Comparison of ENCODE assay signal across 1 cellular context in the genomic region with DNA sequence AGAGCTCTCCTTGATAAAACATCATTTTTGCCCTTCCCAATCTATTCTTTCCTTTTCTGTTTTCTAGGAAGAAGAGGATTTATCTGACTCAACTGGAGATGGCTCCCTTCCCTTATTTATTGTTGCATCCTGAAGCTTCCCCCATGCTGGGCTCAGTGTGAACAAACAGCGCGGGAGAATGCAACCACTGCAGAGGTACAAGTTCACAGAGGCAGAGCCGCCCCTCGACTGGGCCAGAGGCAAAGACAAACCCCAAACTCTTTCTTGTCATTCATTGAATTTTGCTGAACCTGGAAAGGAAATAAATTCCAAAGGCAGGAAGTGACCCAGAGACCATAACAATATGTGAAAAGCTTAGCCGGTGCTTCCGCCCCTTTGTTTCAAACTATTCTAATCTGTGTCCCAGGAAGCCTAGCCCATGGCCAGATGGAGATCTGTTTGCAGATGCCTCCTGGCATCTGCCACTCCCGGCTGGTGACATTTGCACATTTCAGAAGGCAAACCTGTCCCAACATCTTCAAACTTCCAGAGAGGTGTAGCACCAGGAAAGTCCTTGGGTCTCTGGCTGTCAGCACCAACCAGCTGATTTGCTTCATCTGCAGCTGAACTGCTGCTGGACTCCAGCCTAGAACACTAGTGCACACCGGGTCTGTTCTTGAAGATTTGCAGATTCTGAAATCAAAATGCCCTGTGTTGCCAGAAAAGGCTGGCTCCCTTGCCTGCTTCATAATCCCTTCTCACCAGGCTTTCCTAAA.
A peak's percentile ranks its signal among the peaks of the same experiment; 100 is the strongest.
TF ChIP-seq lines count a peak whose summit lies in the region.

No MANE protein-coding gene starts in this region.

TF ChIP-seq in HepG2, 621 proteins besides CTCF, POLR2A, EP300 and RAD21 (continued from another document):
- TF ChIP-seq, protein P1, sequence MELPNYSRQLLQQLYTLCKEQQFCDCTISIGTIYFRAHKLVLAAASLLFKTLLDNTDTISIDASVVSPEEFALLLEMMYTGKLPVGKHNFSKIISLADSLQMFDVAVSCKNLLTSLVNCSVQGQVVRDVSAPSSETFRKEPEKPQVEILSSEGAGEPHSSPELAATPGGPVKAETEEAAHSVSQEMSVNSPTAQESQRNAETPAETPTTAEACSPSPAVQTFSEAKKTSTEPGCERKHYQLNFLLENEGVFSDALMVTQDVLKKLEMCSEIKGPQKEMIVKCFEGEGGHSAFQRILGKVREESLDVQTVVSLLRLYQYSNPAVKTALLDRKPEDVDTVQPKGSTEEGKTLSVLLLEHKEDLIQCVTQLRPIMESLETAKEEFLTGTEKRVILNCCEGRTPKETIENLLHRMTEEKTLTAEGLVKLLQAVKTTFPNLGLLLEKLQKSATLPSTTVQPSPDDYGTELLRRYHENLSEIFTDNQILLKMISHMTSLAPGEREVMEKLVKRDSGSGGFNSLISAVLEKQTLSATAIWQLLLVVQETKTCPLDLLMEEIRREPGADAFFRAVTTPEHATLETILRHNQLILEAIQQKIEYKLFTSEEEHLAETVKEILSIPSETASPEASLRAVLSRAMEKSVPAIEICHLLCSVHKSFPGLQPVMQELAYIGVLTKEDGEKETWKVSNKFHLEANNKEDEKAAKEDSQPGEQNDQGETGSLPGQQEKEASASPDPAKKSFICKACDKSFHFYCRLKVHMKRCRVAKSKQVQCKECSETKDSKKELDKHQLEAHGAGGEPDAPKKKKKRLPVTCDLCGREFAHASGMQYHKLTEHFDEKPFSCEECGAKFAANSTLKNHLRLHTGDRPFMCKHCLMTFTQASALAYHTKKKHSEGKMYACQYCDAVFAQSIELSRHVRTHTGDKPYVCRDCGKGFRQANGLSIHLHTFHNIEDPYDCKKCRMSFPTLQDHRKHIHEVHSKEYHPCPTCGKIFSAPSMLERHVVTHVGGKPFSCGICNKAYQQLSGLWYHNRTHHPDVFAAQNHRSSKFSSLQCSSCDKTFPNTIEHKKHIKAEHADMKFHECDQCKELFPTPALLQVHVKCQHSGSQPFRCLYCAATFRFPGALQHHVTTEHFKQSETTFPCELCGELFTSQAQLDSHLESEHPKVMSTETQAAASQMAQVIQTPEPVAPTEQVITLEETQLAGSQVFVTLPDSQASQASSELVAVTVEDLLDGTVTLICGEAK (IDR thresholded peaks at IDR 0.05): no peak
- TF ChIP-seq, protein P1 (CRISPR knock-in tag; IDR thresholded peaks at IDR 0.05): no peak
- TF ChIP-seq ZNF143 (CRISPR knock-in tag; IDR thresholded peaks at IDR 0.05): peak; percentile 20; the same call in 1 of the 2 replicates
- TF ChIP-seq ZNF446 (CRISPR knock-in tag; IDR thresholded peaks at IDR 0.05): 0 out of 2 replicates have a peak, but pooled peaks have one; percentile 30
- TF ChIP-seq SIX1 (CRISPR knock-in tag; IDR thresholded peaks at IDR 0.05; ENCODE audit: borderline replicate concordance): 0 out of 2 replicates have a peak, but pooled peaks have one; percentile 6
- TF ChIP-seq ZNF724P (CRISPR knock-in tag; IDR thresholded peaks at IDR 0.05; ENCODE audit: borderline replicate concordance): no peak; the same call in 1 of the 2 replicates
- no peak for TF ChIP-seq MTA3 (CRISPR knock-in tag; IDR thresholded peaks at IDR 0.05)
- TF ChIP-seq HBP1 (CRISPR knock-in tag; IDR thresholded peaks at IDR 0.05; ENCODE audit: low read depth): 0 out of 2 replicates have a peak, but pooled peaks have one; percentile 42
- TF ChIP-seq, protein P2, sequence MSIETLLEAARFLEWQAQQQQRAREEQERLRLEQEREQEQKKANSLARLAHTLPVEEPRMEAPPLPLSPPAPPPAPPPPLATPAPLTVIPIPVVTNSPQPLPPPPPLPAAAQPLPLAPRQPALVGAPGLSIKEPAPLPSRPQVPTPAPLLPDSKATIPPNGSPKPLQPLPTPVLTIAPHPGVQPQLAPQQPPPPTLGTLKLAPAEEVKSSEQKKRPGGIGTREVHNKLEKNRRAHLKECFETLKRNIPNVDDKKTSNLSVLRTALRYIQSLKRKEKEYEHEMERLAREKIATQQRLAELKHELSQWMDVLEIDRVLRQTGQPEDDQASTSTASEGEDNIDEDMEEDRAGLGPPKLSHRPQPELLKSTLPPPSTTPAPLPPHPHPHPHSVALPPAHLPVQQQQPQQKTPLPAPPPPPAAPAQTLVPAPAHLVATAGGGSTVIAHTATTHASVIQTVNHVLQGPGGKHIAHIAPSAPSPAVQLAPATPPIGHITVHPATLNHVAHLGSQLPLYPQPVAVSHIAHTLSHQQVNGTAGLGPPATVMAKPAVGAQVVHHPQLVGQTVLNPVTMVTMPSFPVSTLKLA (IDR thresholded peaks at IDR 0.05): 0 out of 2 replicates have a peak, but pooled peaks have one; percentile 11
- no peak for TF ChIP-seq ZNF468 (CRISPR knock-in tag; IDR thresholded peaks at IDR 0.05)
- TF ChIP-seq, protein P3, sequence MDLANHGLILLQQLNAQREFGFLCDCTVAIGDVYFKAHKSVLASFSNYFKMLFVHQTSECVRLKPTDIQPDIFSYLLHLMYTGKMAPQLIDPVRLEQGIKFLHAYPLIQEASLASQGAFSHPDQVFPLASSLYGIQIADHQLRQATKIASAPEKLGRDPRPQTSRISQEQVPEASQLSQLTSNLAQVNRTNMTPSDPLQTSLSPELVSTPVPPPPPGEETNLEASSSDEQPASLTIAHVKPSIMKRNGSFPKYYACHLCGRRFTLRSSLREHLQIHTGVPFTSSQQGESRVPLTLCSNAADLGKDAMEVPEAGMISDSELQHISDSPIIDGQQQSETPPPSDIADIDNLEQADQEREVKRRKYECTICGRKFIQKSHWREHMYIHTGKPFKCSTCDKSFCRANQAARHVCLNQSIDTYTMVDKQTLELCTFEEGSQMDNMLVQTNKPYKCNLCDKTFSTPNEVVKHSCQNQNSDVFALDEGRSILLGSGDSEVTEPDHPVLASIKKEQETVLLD (CRISPR knock-in tag; IDR thresholded peaks at IDR 0.05; ENCODE audit: low read depth): no peak
- TF ChIP-seq MIER2 (CRISPR knock-in tag; IDR thresholded peaks at IDR 0.05): no peak; the same call in 1 of the 2 replicates
- TF ChIP-seq ZBTB42 (CRISPR knock-in tag; IDR thresholded peaks at IDR 0.05): peak; percentile 42; the same call in 1 of the 2 replicates
